In genomic region chr1:99851850-99852454, GRCh38 we compare ENCODE assay signal across 14 cellular contexts. TPM values are rescaled to one million over a fixed set of nuclear protein-coding genes. Genes with fewer than 3 reads are reported as not detected.
DNase-seq lines count a peak whose midpoint lies in the region; ATAC-seq, FAIRE-seq and TF ChIP-seq lines count a peak whose summit lies in the region.
"Had no signal": no experiment of that assay in that cellular context is flagged by ENCODE, and none has a peak within 500 bp of the region (broad histone marks: within the 10 kb centered on the region; RNA-seq: fewer than 3 reads in every experiment).

No MANE protein-coding gene starts in this region.

- H3K9me3 ChIP-seq in breast epithelium (no peaks in the 10 kb centered on the region), keratinocyte (ENCODE audit: control insufficient read depth, low read depth, low read length) (no peaks in the 10 kb centered on the region), stomach smooth muscle (ENCODE audit: control insufficient read depth in 2 of 2, low read length in 2 of 2) (no peaks in the 10 kb centered on the region)

- no peak overlapping the region for H3K27ac ChIP-seq in breast epithelium
- H3K27ac ChIP-seq in keratinocyte (ENCODE audit: control insufficient read depth, insufficient read depth, low read length), result no peak overlapping the region
- H3K27ac ChIP-seq in stomach smooth muscle (ENCODE audit: low read length), result no peak overlapping the region
- H3K27ac ChIP-seq: BLaER1 treated with 17β-estradiol and CSF1 and Interleukin-3, amounts not matched to agents 10 nM and 100 nM had no signal

- no peak for FAIRE-seq in keratinocyte (lab: Jason Lieb, UNC)

- dilution Hi-C loops in keratinocyte (cut with MboI; ENCODE audit: extremely low pct_ligation_motif_present, low sequenced_read_pairs), result no loop called here

- no peaks in the 10 kb centered on the region for H4K20me1 ChIP-seq in keratinocyte (ENCODE audit: control insufficient read depth, extremely low read depth, insufficient read depth, low read length)
- H4K20me1 ChIP-seq: BLaER1 treated with 17β-estradiol and CSF1 and Interleukin-3, amounts not matched to agents 10 nM and 100 nM had no signal

- H3K36me3 Mint-ChIP-seq in MCF 10A (ENCODE audit: insufficient read depth, unreplicated experiment), result peaks cover 17% of the 10 kb centered on the region
- peaks cover 7% of the 10 kb centered on the region for H3K36me3 Mint-ChIP-seq in activated T-helper 1 cell treated with anti-CD3 and anti-CD28 coated beads, Interleukin-12 subunit alpha, Interleukin-12 subunit beta, Interleukin-2, Interleukin-4 antibody, amounts not matched to agents 30 ng/mL and 10 ng/mL and 1 ng/mL, durations not matched to agents 14 hours and 24 hours and 36 hours (ENCODE audit: low read depth)

- no peaks in the 10 kb centered on the region for H3K27me3 Mint-ChIP-seq in MCF 10A (ENCODE audit: insufficient read depth, unreplicated experiment)
- peaks cover 3% of the 10 kb centered on the region for H3K27me3 Mint-ChIP-seq in activated T-helper 1 cell treated with anti-CD3 and anti-CD28 coated beads, Interleukin-12 subunit alpha, Interleukin-12 subunit beta, Interleukin-2, Interleukin-4 antibody, amounts not matched to agents 30 ng/mL and 10 ng/mL and 1 ng/mL, durations not matched to agents 14 hours and 24 hours and 36 hours (ENCODE audit: insufficient read depth)

- ATAC-seq in GM21576 (IDR thresholded peaks at IDR 0.05; ENCODE audit: unreplicated experiment) (no peak), GM18498 (IDR thresholded peaks at IDR 0.05; ENCODE audit: unreplicated experiment) (no peak)
- ATAC-seq: activated naive CD4-positive, alpha-beta T cell treated with anti-CD3 and anti-CD28 coated beads, Interleukin-2, amount 50 U/mL, for 72 hours; Panc1 had no signal

- H3K4me2 ChIP-seq in keratinocyte (ENCODE audit: control insufficient read depth, extremely low read depth, insufficient read depth, low read depth, low read length), result peak overlapping the region; percentile 90

- POLR2A ChIA-PET in MCF 10A (lab: Yijun Ruan, JAX), result interaction anchor here (0.6 to 4.5 kb wide), 7 partner anchors 8 to 196 kb away, joined by 3 to 34 read pairs (median 6); partner anchors contain the start of genes FRRS1 and SLC35A3

- no peak overlapping the region for H2AFZ ChIP-seq in keratinocyte (ENCODE audit: control insufficient read depth, low read length)

- no peaks in the 10 kb centered on the region for H3K79me2 ChIP-seq in keratinocyte (ENCODE audit: control insufficient read depth, insufficient read depth, low read length)

- peak overlapping the region; percentile 93 for H3K4me3 Mint-ChIP-seq in MCF 10A (ENCODE audit: unreplicated experiment)
- H3K4me3 Mint-ChIP-seq in activated T-helper 1 cell treated with anti-CD3 and anti-CD28 coated beads, Interleukin-12 subunit alpha, Interleukin-12 subunit beta, Interleukin-2, Interleukin-4 antibody, amounts not matched to agents 30 ng/mL and 10 ng/mL and 1 ng/mL, durations not matched to agents 14 hours and 24 hours and 36 hours, result peak overlapping the region; percentile 12

- peaks cover 14% of the 10 kb centered on the region for H3K4me1 Mint-ChIP-seq in MCF 10A (ENCODE audit: insufficient read depth, unreplicated experiment)
- H3K4me1 Mint-ChIP-seq in activated T-helper 1 cell treated with anti-CD3 and anti-CD28 coated beads, Interleukin-12 subunit alpha, Interleukin-12 subunit beta, Interleukin-2, Interleukin-4 antibody, amounts not matched to agents 30 ng/mL and 10 ng/mL and 1 ng/mL, durations not matched to agents 14 hours and 24 hours and 36 hours (ENCODE audit: low read depth), result peaks cover 17% of the 10 kb centered on the region

- H3K27ac Mint-ChIP-seq in MCF 10A (ENCODE audit: low read depth, unreplicated experiment), result peak overlapping the region; percentile 24
- H3K27ac Mint-ChIP-seq in activated T-helper 1 cell treated with anti-CD3 and anti-CD28 coated beads, Interleukin-12 subunit alpha, Interleukin-12 subunit beta, Interleukin-2, Interleukin-4 antibody, amounts not matched to agents 30 ng/mL and 10 ng/mL and 1 ng/mL, durations not matched to agents 14 hours and 24 hours and 36 hours, result no peak overlapping the region

- intact Hi-C loops in MCF 10A (cut with micrococcal nuclease) (loop anchor here (2.0 kb wide), 1 partner anchor 187 kb away; a partner anchor contains a TSS), breast epithelium (cut with DNase I; ENCODE audit: low total_unique reads) (no loop called here)
- intact Hi-C loops in activated T-helper 1 cell treated with anti-CD3 and anti-CD28 coated beads, Interleukin-12 subunit alpha, Interleukin-12 subunit beta, Interleukin-2, Interleukin-4 antibody, amounts not matched to agents 30 ng/mL and 10 ng/mL and 1 ng/mL, durations not matched to agents 14 hours and 24 hours and 36 hours (cut with micrococcal nuclease), result loop anchor here (10.0 kb wide), 1 partner anchor 393 kb away; the partner anchor contains the start of gene DBT

- no peak for DNase-seq in MCF 10A (ENCODE audit: unreplicated experiment)
- no peak for DNase-seq in breast epithelium (ENCODE audit: low spot score in 2 of 2)
- DNase-seq in activated T-helper 1 cell treated with anti-CD3 and anti-CD28 coated beads, Interleukin-12 subunit alpha, Interleukin-12 subunit beta, Interleukin-2, Interleukin-4 antibody, amounts not matched to agents 30 ng/mL and 10 ng/mL and 1 ng/mL, durations not matched to agents 14 hours and 24 hours and 36 hours (ENCODE audit: low spot score), result no peak
- DNase-seq in keratinocyte (ENCODE audit: low read depth, low spot score), result no peak
- no peak for DNase-seq in NCI-H128 (lab: John Stamatoyannopoulos, UW; ENCODE audit: unreplicated experiment)
- DNase-seq: effector CD4-positive, alpha-beta T cell; NCI-H1694; trophoblast cell had no signal

- no peaks in the 10 kb centered on the region for H3K36me3 ChIP-seq in breast epithelium
- no peaks in the 10 kb centered on the region for H3K36me3 ChIP-seq in keratinocyte (ENCODE audit: control insufficient read depth in 2 of 2, extremely low read depth in 1 of 2, insufficient read depth in 2 of 2, low read length in 2 of 2)
- H3K36me3 ChIP-seq in stomach smooth muscle (ENCODE audit: control insufficient read depth in 2 of 2, insufficient read depth in 2 of 2, low read length in 2 of 2), result peaks cover 0 to 5% of the 10 kb centered on the region in 2 donors

- no peaks in the 10 kb centered on the region for H3K9me1 ChIP-seq in keratinocyte (ENCODE audit: control insufficient read depth, extremely low read depth, insufficient read depth, low read length)

- no peak overlapping the region for H3K4me3 ChIP-seq in breast epithelium
- H3K4me3 ChIP-seq in keratinocyte (ENCODE audit: control insufficient read depth in 2 of 3, extremely low read depth in 1 of 3, insufficient read depth in 2 of 3, low read depth in 1 of 3, low read length in 3 of 3), result no peak overlapping the region
- peak overlapping the region; percentile 15 to 48 for H3K4me3 ChIP-seq in stomach smooth muscle (ENCODE audit: low read length in 2 of 2)
- H3K4me3 ChIP-seq: BLaER1 treated with 17β-estradiol and CSF1 and Interleukin-3, amounts not matched to agents 10 nM and 100 nM had no signal

- H3K4me1 ChIP-seq in breast epithelium, result no peaks in the 10 kb centered on the region
- H3K4me1 ChIP-seq in keratinocyte (ENCODE audit: control insufficient read depth, extremely low read depth, insufficient read depth, low read length), result peaks cover 16% of the 10 kb centered on the region
- peaks cover 10% of the 10 kb centered on the region for H3K4me1 ChIP-seq in stomach smooth muscle (ENCODE audit: control insufficient read depth, insufficient read depth, low read length)

- no peak for TF ChIP-seq POLR2A in breast epithelium (IDR thresholded peaks at IDR 0.05)

- TF ChIP-seq CTCF in MCF 10A (IDR thresholded peaks at IDR 0.05; ENCODE audit: unreplicated experiment), result no peak
- no peak for TF ChIP-seq CTCF in breast epithelium (IDR thresholded peaks at IDR 0.05)
- no peak for TF ChIP-seq CTCF in keratinocyte (optimal IDR thresholded peaks at IDR 0.05 in 1 of 3, IDR thresholded peaks at IDR 0.05 in 1 of 3, conservative IDR thresholded peaks at IDR 0.05 in 1 of 3; ENCODE audit: extremely low read depth in 1 of 3, insufficient read depth in 2 of 3, low read length in 3 of 3)

- no TSS peak for BruUV-seq in MCF 10A (replicated peaks; lab: Mats Ljungman, UMichigan)

- H3K27me3 ChIP-seq in breast epithelium (no peaks in the 10 kb centered on the region), keratinocyte (ENCODE audit: control insufficient read depth, extremely low read depth, insufficient read depth, low read length) (no peaks in the 10 kb centered on the region), stomach smooth muscle (ENCODE audit: control insufficient read depth in 1 of 2, insufficient read depth in 2 of 2, low read length in 2 of 2) (no peaks in the 10 kb centered on the region)

- no peaks in the 10 kb centered on the region for H3K9me3 Mint-ChIP-seq in MCF 10A (ENCODE audit: unreplicated experiment)
- no peaks in the 10 kb centered on the region for H3K9me3 Mint-ChIP-seq in activated T-helper 1 cell treated with anti-CD3 and anti-CD28 coated beads, Interleukin-12 subunit alpha, Interleukin-12 subunit beta, Interleukin-2, Interleukin-4 antibody, amounts not matched to agents 30 ng/mL and 10 ng/mL and 1 ng/mL, durations not matched to agents 14 hours and 24 hours and 36 hours
- H3K9me3 Mint-ChIP-seq: activated naive CD4-positive, alpha-beta T cell treated with anti-CD3 and anti-CD28 coated beads, Interleukin-2, amount 50 U/mL, for 72 hours had no signal

- H3K9ac ChIP-seq in keratinocyte (ENCODE audit: control insufficient read depth, extremely low read depth, insufficient read depth, low read length) (no peak overlapping the region), stomach smooth muscle (ENCODE audit: low read length in 2 of 2) (peak overlapping the region in 1 of 2 donors; percentile 80)
- H3K9ac ChIP-seq: BLaER1 treated with 17β-estradiol and CSF1 and Interleukin-3, amounts not matched to agents 10 nM and 100 nM had no signal

- CTCF ChIA-PET in MCF 10A (lab: Yijun Ruan, JAX), result interaction anchor here (0.6 kb wide), 2 partner anchors 488 to 1193 kb away, joined by 3 read pairs; no protein-coding TSS in a partner anchor

RNA-seq across cellular contexts. Expression of gene AGL, which starts 1.8 kb away (rescaled TPM):
- total RNA-seq in MCF 10A (2022) (8.9 and 9.1 TPM in 2 replicates), breast epithelium (10 to 100 TPM; 18.4 to 31.6 (median 26.6) TPM)
- 10.7 and 10.8 TPM in 2 replicates for total RNA-seq in activated T-helper 1 cell treated with anti-CD3 and anti-CD28 coated beads, Interleukin-12 subunit alpha, Interleukin-12 subunit beta, Interleukin-2, Interleukin-4 antibody, amounts not matched to agents 30 ng/mL and 10 ng/mL and 1 ng/mL, durations not matched to agents 14 hours and 24 hours and 36 hours
- polyA plus RNA-seq in keratinocyte, result 5.6 to 8.2 TPM (median 6.1 TPM) in 3 replicates
- 7.3 TPM for polyA plus RNA-seq in keratinocyte (2011; ENCODE audit: low read depth)
- polyA plus RNA-seq in keratinocyte (2011; cell fraction: cytosol; rRNA removed), result 3.4 and 6.3 TPM in 2 replicates
- 8.9 and 11.9 TPM in 2 replicates for polyA plus RNA-seq in keratinocyte (2011; cell fraction: nucleus; rRNA removed)
- 4.8 and 8.8 TPM in 2 replicates for polyA plus RNA-seq in keratinocyte (2012; ENCODE audit: low replicate concordance)
- 3.6 to 25.4 TPM (median 13.2 TPM) in 3 replicates for polyA minus RNA-seq in keratinocyte
- polyA minus RNA-seq in keratinocyte (2011; cell fraction: cytosol; rRNA and poly(A)+ RNA removed), result 6.3 TPM
- 12.6 and 23.3 TPM in 2 replicates for polyA minus RNA-seq in keratinocyte (2011; cell fraction: nucleus; rRNA and poly(A)+ RNA removed)

Comparison
In these comparisons a context has a peak if more than half of its experiments do, and no peak if none do; other contexts are left out.
1. H3K4me3 ChIP-seq: peak in stomach smooth muscle (2 of 2); none in breast epithelium (0 of 3) and keratinocyte (0 of 3).